In genomic region chr3:12948371-12948770, GRCh38 we compare ENCODE assay signal across 11 cellular contexts.
DNase-seq lines count a peak whose midpoint lies in the region; FAIRE-seq and TF ChIP-seq lines count a peak whose summit lies in the region.
"Had no signal": no experiment of that assay in that cellular context is flagged by ENCODE, and none has a peak within 500 bp of the region (broad histone marks: within the 10 kb centered on the region; RNA-seq: fewer than 3 reads in every experiment).

No MANE protein-coding gene starts in this region.

- no peak overlapping the region for H2AFZ ChIP-seq in keratinocyte (ENCODE audit: control insufficient read depth, low read length)

- DNase-seq in AG04450 (ENCODE audit: low read depth, low spot score) (no peak), astrocyte of the hippocampus (ENCODE audit: low read depth, low spot score) (peak; percentile 63), keratinocyte (ENCODE audit: low read depth, low spot score) (no peak), GM12892 (ENCODE audit: insufficient read length) (no peak), NCI-H1436 treated with DMSO at 0.1 percent for 48 hours (lab: John Stamatoyannopoulos, UW) (no peak), ureter (ENCODE audit: low spot score) (no peak), NOMO-1 treated with DMSO at 0.1 percent for 48 hours (lab: John Stamatoyannopoulos, UW; ENCODE audit: unreplicated experiment) (no peak)
- DNase-seq: activated T-cell treated with anti-CD3 and anti-CD28 coated beads, Interleukin-2, amount 50 U/mL, for 4 hours; effector CD4-positive, alpha-beta T cell; stimulated activated naive CD4-positive, alpha-beta T cell had no signal

- CTCF ChIA-PET in AG04450 (lab: Charles Lee), result interaction anchor here (0.9 kb wide), 1 partner anchor 11 kb away, joined by 4 read pairs; no protein-coding TSS in a partner anchor
- CTCF ChIA-PET in HEK293 (lab: Yijun Ruan, JAX), result interaction anchor here (0.9 to 1.8 kb wide), 3 partner anchors 9 to 35 kb away, joined by 3 to 9 read pairs (median 4); no protein-coding TSS in a partner anchor

- H3K79me2 ChIP-seq in keratinocyte (ENCODE audit: control insufficient read depth, insufficient read depth, low read length), result no peaks in the 10 kb centered on the region

- H3K9me3 ChIP-seq in AG04450 (ENCODE audit: control insufficient read depth, insufficient read depth, low read length) (no peaks in the 10 kb centered on the region), HEK293 (ENCODE audit: control insufficient read depth, insufficient read depth, low read depth, low read length) (no peaks in the 10 kb centered on the region), keratinocyte (ENCODE audit: control insufficient read depth, low read depth, low read length) (no peaks in the 10 kb centered on the region)

- no peak overlapping the region for H3K4me3 ChIP-seq in AG04450 (ENCODE audit: low read depth, low read length)
- no peak overlapping the region for H3K4me3 ChIP-seq in HEK293 (ENCODE audit: low read depth, low read length)
- H3K4me3 ChIP-seq in keratinocyte (ENCODE audit: control insufficient read depth in 2 of 3, extremely low read depth in 1 of 3, insufficient read depth in 2 of 3, low read depth in 1 of 3, low read length in 3 of 3), result peak overlapping the region in 1 of 3 experiments; percentile 21

- H3K4me2 ChIP-seq in keratinocyte (ENCODE audit: control insufficient read depth, extremely low read depth, insufficient read depth, low read depth, low read length), result peak overlapping the region; percentile 52

- POLR2A ChIA-PET in AG04450 (lab: Yijun Ruan, JAX) (no interaction called here), HEK293 (lab: Yijun Ruan, JAX) (no interaction called here)

- peaks cover 6% of the 10 kb centered on the region for H4K20me1 ChIP-seq in keratinocyte (ENCODE audit: control insufficient read depth, extremely low read depth, insufficient read depth, low read length)

- peak overlapping the region; percentile 52 for H3K27ac ChIP-seq in AG04450 (ENCODE audit: low read depth, low read length)
- H3K27ac ChIP-seq in HEK293 (ENCODE audit: extremely low read depth, low read depth, low read length), result no peak overlapping the region
- peak overlapping the region; percentile 22 for H3K27ac ChIP-seq in keratinocyte (ENCODE audit: control insufficient read depth, insufficient read depth, low read length)

- dilution Hi-C loops in keratinocyte (cut with MboI; ENCODE audit: extremely low pct_ligation_motif_present, low sequenced_read_pairs), result no loop called here

- H3K9me1 ChIP-seq in keratinocyte (ENCODE audit: control insufficient read depth, extremely low read depth, insufficient read depth, low read length), result peaks cover 10% of the 10 kb centered on the region

- H3K36me3 ChIP-seq in HEK293 (ENCODE audit: control insufficient read depth in 2 of 2, insufficient read depth in 1 of 2, low read length in 2 of 2), result no peaks in the 10 kb centered on the region
- no peaks in the 10 kb centered on the region for H3K36me3 ChIP-seq in keratinocyte (ENCODE audit: control insufficient read depth in 2 of 2, extremely low read depth in 1 of 2, insufficient read depth in 2 of 2, low read length in 2 of 2)

- peaks cover 6% of the 10 kb centered on the region for H3K4me1 ChIP-seq in HEK293 (ENCODE audit: control insufficient read depth, insufficient read depth, low read length)
- H3K4me1 ChIP-seq in keratinocyte (ENCODE audit: control insufficient read depth, extremely low read depth, insufficient read depth, low read length), result peaks cover 43% of the 10 kb centered on the region

- H3K27me3 ChIP-seq in AG04450 (ENCODE audit: control insufficient read depth, insufficient read depth, low read length) (no peaks in the 10 kb centered on the region), keratinocyte (ENCODE audit: control insufficient read depth, extremely low read depth, insufficient read depth, low read length) (no peaks in the 10 kb centered on the region)

- TF ChIP-seq CTCF in AG04450 (IDR thresholded peaks at IDR 0.05; ENCODE audit: low read depth, low read length) (no peak), HEK293 (tag by site-specific recombination; IDR thresholded peaks at IDR 0.05) (no peak), keratinocyte (optimal IDR thresholded peaks at IDR 0.05 in 1 of 3, IDR thresholded peaks at IDR 0.05 in 1 of 3, conservative IDR thresholded peaks at IDR 0.05 in 1 of 3; ENCODE audit: extremely low read depth in 1 of 3, insufficient read depth in 2 of 3, low read length in 3 of 3) (no peak)

- no peak for FAIRE-seq in keratinocyte (lab: Jason Lieb, UNC)
- FAIRE-seq in GM12892 (lab: Jason Lieb, UNC), result no peak

- TF ChIP-seq POLR2A in GM12892 (IDR thresholded peaks at IDR 0.05; ENCODE audit: low read depth, low read length), result no peak

- H3K9ac ChIP-seq in keratinocyte (ENCODE audit: control insufficient read depth, extremely low read depth, insufficient read depth, low read length), result peak overlapping the region; percentile 12

TF ChIP-seq in HEK293, 187 proteins besides CTCF, POLR2A, EP300 and RAD21:
- TF ChIP-seq ZNF785 (tag by site-specific recombination; IDR thresholded peaks at IDR 0.05) (no peak), SCRT2 (tag by site-specific recombination; IDR thresholded peaks at IDR 0.05) (peak; percentile 75)
TF ChIP-seq in HEK293: peak in this region for 1.
